Comparison of ENCODE assay signal across 10 cellular contexts in genomic region chr10:123287594-123288247, GRCh38.
A peak's percentile ranks its signal among the peaks of the same experiment; 100 is the strongest.
DNase-seq lines count a peak whose midpoint lies in the region; ATAC-seq lines count a peak whose summit lies in the region.
"Had no signal": no experiment of that assay in that cellular context is flagged by ENCODE, and none has a peak within 500 bp of the region (broad histone marks: within the 10 kb centered on the region; RNA-seq: fewer than 3 reads in every experiment).

No MANE protein-coding gene starts in this region.

- peaks cover 25% of the 10 kb centered on the region for H3K36me3 Mint-ChIP-seq in stimulated activated memory B cell treated with anti-CD40 and anti-IgM and Interleukin-4, amounts not matched to agents 10 μg/mL and 1 μg/mL and 100 μg/mL, for 72 hours

- peak; percentile 56 for ATAC-seq in stimulated activated memory B cell treated with anti-CD40 and anti-IgM and Interleukin-4, amounts not matched to agents 10 μg/mL and 1 μg/mL and 100 μg/mL, for 72 hours
- no peak for ATAC-seq in HG02759 (IDR thresholded peaks at IDR 0.05; ENCODE audit: unreplicated experiment)

- no peak overlapping the region for H3K27ac Mint-ChIP-seq in stimulated activated memory B cell treated with anti-CD40 and anti-IgM and Interleukin-4, amounts not matched to agents 10 μg/mL and 1 μg/mL and 100 μg/mL, for 72 hours
- H3K27ac Mint-ChIP-seq: H9 had no signal

- no peak overlapping the region for H3K4me3 Mint-ChIP-seq in stimulated activated memory B cell treated with anti-CD40 and anti-IgM and Interleukin-4, amounts not matched to agents 10 μg/mL and 1 μg/mL and 100 μg/mL, for 72 hours
- H3K4me3 Mint-ChIP-seq: H9 had no signal

- no peaks in the 10 kb centered on the region for H3K4me1 Mint-ChIP-seq in stimulated activated memory B cell treated with anti-CD40 and anti-IgM and Interleukin-4, amounts not matched to agents 10 μg/mL and 1 μg/mL and 100 μg/mL, for 72 hours

- no peaks in the 10 kb centered on the region for H3K9me3 Mint-ChIP-seq in stimulated activated memory B cell treated with anti-CD40 and anti-IgM and Interleukin-4, amounts not matched to agents 10 μg/mL and 1 μg/mL and 100 μg/mL, for 72 hours

- peak; percentile 60 for DNase-seq in activated CD8-positive, alpha-beta memory T cell treated with anti-CD3 and anti-CD28 coated beads for 24 hours
- DNase-seq in activated CD8-positive, alpha-beta memory T cell treated with anti-CD3 and anti-CD28 coated beads, Interleukin-2, amount 50 U/mL, for 4 hours = no peak
- peak; percentile 33 for DNase-seq in activated CD4-positive, CD25-positive, alpha-beta regulatory T cell treated with anti-CD3 and anti-CD28 coated beads, Interleukin-2, amount 50 U/mL, for 72 hours
- DNase-seq in glomerular visceral epithelial cell (ENCODE audit: extremely low spot score) (peak; percentile 45), NOMO-1 treated with DMSO at 0.1 percent for 48 hours (lab: John Stamatoyannopoulos, UW; ENCODE audit: unreplicated experiment) (no peak), DMS53 (lab: John Stamatoyannopoulos, UW) (no peak)
- DNase-seq: H9, NCI-H526 treated with DMSO at 0.1 percent for 48 hours had no signal

- peaks cover 8% of the 10 kb centered on the region for H3K27me3 Mint-ChIP-seq in stimulated activated memory B cell treated with anti-CD40 and anti-IgM and Interleukin-4, amounts not matched to agents 10 μg/mL and 1 μg/mL and 100 μg/mL, for 72 hours

Comparison
In these comparisons a context has a peak if more than half of its experiments do, and no peak if none do; other contexts are left out.
1. DNase-seq: peak in activated CD8-positive, alpha-beta memory T cell treated with anti-CD3 and anti-CD28 coated beads for 24 hours (single experiment), activated CD4-positive, CD25-positive, alpha-beta regulatory T cell treated with anti-CD3 and anti-CD28 coated beads, Interleukin-2, amount 50 U/mL, for 72 hours (single experiment) and glomerular visceral epithelial cell (single experiment); none in activated CD8-positive, alpha-beta memory T cell treated with anti-CD3 and anti-CD28 coated beads, Interleukin-2, amount 50 U/mL, for 4 hours (single experiment), NOMO-1 treated with DMSO at 0.1 percent for 48 hours (single experiment) and DMS53 (single experiment).